ENCODE assay signal across 23 cellular contexts in genomic region chr13:41273806-41274441, GRCh38.
"Had no signal": no experiment of that assay in that cellular context is flagged by ENCODE, and none has a peak within 500 bp of the region (broad histone marks: within the 10 kb centered on the region; RNA-seq: fewer than 3 reads in every experiment).

No MANE protein-coding gene starts in this region.

- H3K9me3 Mint-ChIP-seq: activated T-cell treated with anti-CD3 and anti-CD28 coated beads, Interleukin-2, amount 50 U/mL, for 4 hours; activated T-helper 17 cell treated with anti-CD3 and anti-CD28 coated beads, Interleukin-2, amount 50 U/mL, for 72 hours; effector memory CD8-positive, alpha-beta T cell had no signal

- H3K9me3 ChIP-seq: gastroesophageal sphincter, prostate gland had no signal

- H3K27me3 Mint-ChIP-seq: activated CD4-positive, alpha-beta memory T cell treated with anti-CD3 and anti-CD28 coated beads, Interleukin-2, amount 10 ng/mL, durations not matched to agents 7 days and 5 days; activated CD4-positive, alpha-beta T cell treated with anti-CD3 and anti-CD28 coated beads, Interleukin-2, amount 10 ng/mL, durations not matched to agents 7 days and 5 days; activated naive CD4-positive, alpha-beta T cell treated with anti-CD3 and anti-CD28 coated beads, Interleukin-2, amount 50 U/mL, for 24 hours; activated T-helper 17 cell treated with anti-CD3 and anti-CD28 coated beads, Interleukin-2, amount 50 U/mL, for 72 hours; effector memory CD8-positive, alpha-beta T cell had no signal

- H3K27ac Mint-ChIP-seq: activated CD4-positive, alpha-beta memory T cell treated with anti-CD3 and anti-CD28 coated beads, Interleukin-2, amount 10 ng/mL, durations not matched to agents 7 days and 5 days; activated CD4-positive, alpha-beta T cell treated with anti-CD3 and anti-CD28 coated beads, Interleukin-2, amount 10 ng/mL, durations not matched to agents 7 days and 5 days; activated naive CD4-positive, alpha-beta T cell treated with anti-CD3 and anti-CD28 coated beads, Interleukin-2, amount 50 U/mL, for 24 hours; activated T-helper 17 cell treated with anti-CD3 and anti-CD28 coated beads, Interleukin-2, amount 50 U/mL, for 72 hours; effector memory CD8-positive, alpha-beta T cell; nephron progenitor cell; WTC11 had no signal

- H3K4me1 Mint-ChIP-seq: nephron progenitor cell had no signal

- H3K4me3 Mint-ChIP-seq: activated CD4-positive, alpha-beta memory T cell treated with anti-CD3 and anti-CD28 coated beads, Interleukin-2, amount 10 ng/mL, durations not matched to agents 7 days and 5 days; activated CD4-positive, alpha-beta T cell treated with anti-CD3 and anti-CD28 coated beads, Interleukin-2, amount 10 ng/mL, durations not matched to agents 7 days and 5 days; activated naive CD4-positive, alpha-beta T cell treated with anti-CD3 and anti-CD28 coated beads, Interleukin-2, amount 50 U/mL, for 24 hours; activated T-cell treated with anti-CD3 and anti-CD28 coated beads, Interleukin-2, amount 50 U/mL, for 4 hours; activated T-helper 17 cell treated with anti-CD3 and anti-CD28 coated beads, Interleukin-2, amount 50 U/mL, for 72 hours; effector memory CD8-positive, alpha-beta T cell; nephron progenitor cell; WTC11 had no signal

- ATAC-seq: activated T-cell treated with anti-CD3 and anti-CD28 coated beads, Interleukin-2, amount 50 U/mL, for 4 hours; activated T-helper 17 cell treated with anti-CD3 and anti-CD28 coated beads, Interleukin-2, amount 50 U/mL, for 72 hours; effector memory CD8-positive, alpha-beta T cell; gastroesophageal sphincter; left lobe of liver; lower lobe of right lung; WTC11 had no signal

- DNase-seq: activated CD4-positive, alpha-beta memory T cell treated with anti-CD3 and anti-CD28 coated beads, Interleukin-2, amount 10 ng/mL, durations not matched to agents 7 days and 5 days; activated CD4-positive, alpha-beta T cell treated with anti-CD3 and anti-CD28 coated beads for 1 hour; activated CD4-positive, alpha-beta T cell treated with anti-CD3 and anti-CD28 coated beads, Interleukin-2, amount 10 ng/mL, durations not matched to agents 7 days and 5 days; activated T-cell treated with anti-CD3 and anti-CD28 coated beads, Interleukin-2, amount 50 U/mL, for 4 hours; anterior cingulate cortex; dorsolateral prefrontal cortex; effector memory CD8-positive, alpha-beta T cell; hippocampal formation; kidney; lower lobe of right lung; nephron progenitor cell; stimulated activated CD4-positive, alpha-beta T cell treated with anti-CD3 and anti-CD28 coated beads, Interleukin-15, amount 100 ng/mL, for 24 hours; stimulated activated CD4-positive, alpha-beta T cell treated with anti-CD3 and anti-CD28 coated beads, Interleukin-2, amount 100 ng/mL, for 24 hours; stimulated activated naive CD4-positive, alpha-beta T cell; transverse colon had no signal

- H3K4me1 ChIP-seq: gastroesophageal sphincter, lower lobe of right lung, prostate gland, transverse colon had no signal

- H3K4me3 ChIP-seq: coronary artery, dorsolateral prefrontal cortex, gastroesophageal sphincter, lower lobe of right lung, prostate gland, transverse colon had no signal

- H3K36me3 ChIP-seq: gastroesophageal sphincter, lower lobe of right lung, neutrophil, prostate gland, transverse colon had no signal

- H3K27me3 ChIP-seq: dorsolateral prefrontal cortex, gastroesophageal sphincter, neutrophil, transverse colon had no signal

- H3K27ac ChIP-seq: coronary artery, dorsolateral prefrontal cortex, gastroesophageal sphincter, lower lobe of right lung, neutrophil, prostate gland, transverse colon had no signal
